ENCODE assay signal across 1 cellular context in the genomic region with DNA sequence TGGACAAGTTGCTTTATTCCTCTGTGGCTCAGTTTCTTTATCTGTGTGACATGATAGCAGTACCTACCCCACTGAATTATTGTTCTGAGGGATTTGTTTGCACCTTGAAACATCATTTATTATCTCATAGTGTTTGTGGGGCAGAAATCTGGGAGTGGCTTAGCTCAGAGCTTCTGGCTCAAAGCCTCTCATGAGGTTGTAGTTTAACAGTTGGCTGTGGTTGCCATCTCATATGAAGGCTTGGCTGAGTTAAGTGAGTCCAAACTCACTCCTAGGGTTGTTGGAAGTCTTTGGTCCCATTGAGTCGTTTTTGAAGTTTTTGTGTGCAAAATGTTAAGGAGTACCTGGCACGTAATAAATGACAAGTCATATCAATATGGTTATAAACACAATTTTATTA.
TF ChIP-seq lines count a peak whose summit lies in the region.

No MANE protein-coding gene starts in this region.

TF ChIP-seq in HepG2, 621 proteins besides CTCF, POLR2A, EP300 and RAD21 (continued from another document):
- TF ChIP-seq, protein P1, sequence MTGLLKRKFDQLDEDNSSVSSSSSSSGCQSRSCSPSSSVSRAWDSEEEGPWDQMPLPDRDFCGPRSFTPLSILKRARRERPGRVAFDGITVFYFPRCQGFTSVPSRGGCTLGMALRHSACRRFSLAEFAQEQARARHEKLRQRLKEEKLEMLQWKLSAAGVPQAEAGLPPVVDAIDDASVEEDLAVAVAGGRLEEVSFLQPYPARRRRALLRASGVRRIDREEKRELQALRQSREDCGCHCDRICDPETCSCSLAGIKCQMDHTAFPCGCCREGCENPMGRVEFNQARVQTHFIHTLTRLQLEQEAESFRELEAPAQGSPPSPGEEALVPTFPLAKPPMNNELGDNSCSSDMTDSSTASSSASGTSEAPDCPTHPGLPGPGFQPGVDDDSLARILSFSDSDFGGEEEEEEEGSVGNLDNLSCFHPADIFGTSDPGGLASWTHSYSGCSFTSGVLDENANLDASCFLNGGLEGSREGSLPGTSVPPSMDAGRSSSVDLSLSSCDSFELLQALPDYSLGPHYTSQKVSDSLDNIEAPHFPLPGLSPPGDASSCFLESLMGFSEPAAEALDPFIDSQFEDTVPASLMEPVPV (CRISPR knock-in tag; IDR thresholded peaks at IDR 0.05): no peak
- TF ChIP-seq ESRRA (CRISPR knock-in tag; IDR thresholded peaks at IDR 0.05; ENCODE audit: low read depth) (no peak), ATF7-NPFF (CRISPR knock-in tag; IDR thresholded peaks at IDR 0.05; ENCODE audit: low read depth) (no peak), RCOR2 (CRISPR knock-in tag; IDR thresholded peaks at IDR 0.05) (no peak), NPAS2 (CRISPR knock-in tag; IDR thresholded peaks at IDR 0.05; ENCODE audit: borderline replicate concordance) (no peak), ZSCAN29 (CRISPR knock-in tag; conservative IDR thresholded peaks at IDR 0.05) (no peak), KDM3A (CRISPR knock-in tag; IDR thresholded peaks at IDR 0.05; ENCODE audit: low read depth) (no peak), ZNF772 (CRISPR knock-in tag; IDR thresholded peaks at IDR 0.05) (no peak), ZNF615 (CRISPR knock-in tag; IDR thresholded peaks at IDR 0.05; ENCODE audit: borderline replicate concordance) (no peak), ZC3H4 (CRISPR knock-in tag; IDR thresholded peaks at IDR 0.05; ENCODE audit: borderline replicate concordance) (no peak), ZSCAN12 (CRISPR knock-in tag; IDR thresholded peaks at IDR 0.05) (no peak), ZNF83 (CRISPR knock-in tag; IDR thresholded peaks at IDR 0.05; ENCODE audit: borderline replicate concordance) (no peak), TGIF2 (CRISPR knock-in tag; IDR thresholded peaks at IDR 0.05) (no peak)
- TF ChIP-seq, protein P2, sequence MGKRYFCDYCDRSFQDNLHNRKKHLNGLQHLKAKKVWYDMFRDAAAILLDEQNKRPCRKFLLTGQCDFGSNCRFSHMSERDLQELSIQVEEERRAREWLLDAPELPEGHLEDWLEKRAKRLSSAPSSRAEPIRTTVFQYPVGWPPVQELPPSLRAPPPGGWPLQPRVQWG (CRISPR knock-in tag; IDR thresholded peaks at IDR 0.05; ENCODE audit: borderline replicate concordance, low read depth): no peak
- TF ChIP-seq, protein P3, sequence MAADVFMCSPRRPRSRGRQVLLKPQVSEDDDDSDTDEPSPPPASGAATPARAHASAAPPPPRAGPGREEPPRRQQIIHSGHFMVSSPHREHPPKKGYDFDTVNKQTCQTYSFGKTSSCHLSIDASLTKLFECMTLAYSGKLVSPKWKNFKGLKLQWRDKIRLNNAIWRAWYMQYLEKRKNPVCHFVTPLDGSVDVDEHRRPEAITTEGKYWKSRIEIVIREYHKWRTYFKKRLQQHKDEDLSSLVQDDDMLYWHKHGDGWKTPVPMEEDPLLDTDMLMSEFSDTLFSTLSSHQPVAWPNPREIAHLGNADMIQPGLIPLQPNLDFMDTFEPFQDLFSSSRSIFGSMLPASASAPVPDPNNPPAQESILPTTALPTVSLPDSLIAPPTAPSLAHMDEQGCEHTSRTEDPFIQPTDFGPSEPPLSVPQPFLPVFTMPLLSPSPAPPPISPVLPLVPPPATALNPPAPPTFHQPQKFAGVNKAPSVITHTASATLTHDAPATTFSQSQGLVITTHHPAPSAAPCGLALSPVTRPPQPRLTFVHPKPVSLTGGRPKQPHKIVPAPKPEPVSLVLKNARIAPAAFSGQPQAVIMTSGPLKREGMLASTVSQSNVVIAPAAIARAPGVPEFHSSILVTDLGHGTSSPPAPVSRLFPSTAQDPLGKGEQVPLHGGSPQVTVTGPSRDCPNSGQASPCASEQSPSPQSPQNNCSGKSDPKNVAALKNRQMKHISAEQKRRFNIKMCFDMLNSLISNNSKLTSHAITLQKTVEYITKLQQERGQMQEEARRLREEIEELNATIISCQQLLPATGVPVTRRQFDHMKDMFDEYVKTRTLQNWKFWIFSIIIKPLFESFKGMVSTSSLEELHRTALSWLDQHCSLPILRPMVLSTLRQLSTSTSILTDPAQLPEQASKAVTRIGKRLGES (CRISPR knock-in tag; IDR thresholded peaks at IDR 0.05; ENCODE audit: borderline replicate concordance): no peak
- TF ChIP-seq, protein P4, sequence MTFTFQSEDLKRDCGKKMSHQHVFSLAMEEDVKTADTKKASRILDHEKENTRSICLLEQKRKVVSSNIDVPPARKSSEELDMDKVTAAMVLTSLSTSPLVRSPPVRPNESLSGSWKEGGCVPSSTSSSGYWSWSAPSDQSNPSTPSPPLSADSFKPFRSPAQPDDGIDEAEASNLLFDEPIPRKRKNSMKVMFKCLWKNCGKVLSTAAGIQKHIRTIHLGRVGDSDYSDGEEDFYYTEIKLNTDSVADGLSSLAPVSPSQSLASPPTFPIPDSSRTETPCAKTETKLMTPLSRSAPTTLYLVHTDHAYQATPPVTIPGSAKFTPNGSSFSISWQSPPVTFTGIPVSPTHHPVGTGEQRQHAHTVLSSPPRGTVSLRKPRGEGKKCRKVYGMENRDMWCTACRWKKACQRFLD (CRISPR knock-in tag; IDR thresholded peaks at IDR 0.05; ENCODE audit: borderline replicate concordance): no peak
- TF ChIP-seq, protein P5, sequence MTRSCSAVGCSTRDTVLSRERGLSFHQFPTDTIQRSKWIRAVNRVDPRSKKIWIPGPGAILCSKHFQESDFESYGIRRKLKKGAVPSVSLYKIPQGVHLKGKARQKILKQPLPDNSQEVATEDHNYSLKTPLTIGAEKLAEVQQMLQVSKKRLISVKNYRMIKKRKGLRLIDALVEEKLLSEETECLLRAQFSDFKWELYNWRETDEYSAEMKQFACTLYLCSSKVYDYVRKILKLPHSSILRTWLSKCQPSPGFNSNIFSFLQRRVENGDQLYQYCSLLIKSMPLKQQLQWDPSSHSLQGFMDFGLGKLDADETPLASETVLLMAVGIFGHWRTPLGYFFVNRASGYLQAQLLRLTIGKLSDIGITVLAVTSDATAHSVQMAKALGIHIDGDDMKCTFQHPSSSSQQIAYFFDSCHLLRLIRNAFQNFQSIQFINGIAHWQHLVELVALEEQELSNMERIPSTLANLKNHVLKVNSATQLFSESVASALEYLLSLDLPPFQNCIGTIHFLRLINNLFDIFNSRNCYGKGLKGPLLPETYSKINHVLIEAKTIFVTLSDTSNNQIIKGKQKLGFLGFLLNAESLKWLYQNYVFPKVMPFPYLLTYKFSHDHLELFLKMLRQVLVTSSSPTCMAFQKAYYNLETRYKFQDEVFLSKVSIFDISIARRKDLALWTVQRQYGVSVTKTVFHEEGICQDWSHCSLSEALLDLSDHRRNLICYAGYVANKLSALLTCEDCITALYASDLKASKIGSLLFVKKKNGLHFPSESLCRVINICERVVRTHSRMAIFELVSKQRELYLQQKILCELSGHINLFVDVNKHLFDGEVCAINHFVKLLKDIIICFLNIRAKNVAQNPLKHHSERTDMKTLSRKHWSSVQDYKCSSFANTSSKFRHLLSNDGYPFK (CRISPR knock-in tag; IDR thresholded peaks at IDR 0.05; ENCODE audit: borderline replicate concordance): no peak
- TF ChIP-seq, protein P6, sequence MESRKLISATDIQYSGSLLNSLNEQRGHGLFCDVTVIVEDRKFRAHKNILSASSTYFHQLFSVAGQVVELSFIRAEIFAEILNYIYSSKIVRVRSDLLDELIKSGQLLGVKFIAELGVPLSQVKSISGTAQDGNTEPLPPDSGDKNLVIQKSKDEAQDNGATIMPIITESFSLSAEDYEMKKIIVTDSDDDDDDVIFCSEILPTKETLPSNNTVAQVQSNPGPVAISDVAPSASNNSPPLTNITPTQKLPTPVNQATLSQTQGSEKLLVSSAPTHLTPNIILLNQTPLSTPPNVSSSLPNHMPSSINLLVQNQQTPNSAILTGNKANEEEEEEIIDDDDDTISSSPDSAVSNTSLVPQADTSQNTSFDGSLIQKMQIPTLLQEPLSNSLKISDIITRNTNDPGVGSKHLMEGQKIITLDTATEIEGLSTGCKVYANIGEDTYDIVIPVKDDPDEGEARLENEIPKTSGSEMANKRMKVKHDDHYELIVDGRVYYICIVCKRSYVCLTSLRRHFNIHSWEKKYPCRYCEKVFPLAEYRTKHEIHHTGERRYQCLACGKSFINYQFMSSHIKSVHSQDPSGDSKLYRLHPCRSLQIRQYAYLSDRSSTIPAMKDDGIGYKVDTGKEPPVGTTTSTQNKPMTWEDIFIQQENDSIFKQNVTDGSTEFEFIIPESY (CRISPR knock-in tag; IDR thresholded peaks at IDR 0.05): no peak
